In the genomic region with DNA sequence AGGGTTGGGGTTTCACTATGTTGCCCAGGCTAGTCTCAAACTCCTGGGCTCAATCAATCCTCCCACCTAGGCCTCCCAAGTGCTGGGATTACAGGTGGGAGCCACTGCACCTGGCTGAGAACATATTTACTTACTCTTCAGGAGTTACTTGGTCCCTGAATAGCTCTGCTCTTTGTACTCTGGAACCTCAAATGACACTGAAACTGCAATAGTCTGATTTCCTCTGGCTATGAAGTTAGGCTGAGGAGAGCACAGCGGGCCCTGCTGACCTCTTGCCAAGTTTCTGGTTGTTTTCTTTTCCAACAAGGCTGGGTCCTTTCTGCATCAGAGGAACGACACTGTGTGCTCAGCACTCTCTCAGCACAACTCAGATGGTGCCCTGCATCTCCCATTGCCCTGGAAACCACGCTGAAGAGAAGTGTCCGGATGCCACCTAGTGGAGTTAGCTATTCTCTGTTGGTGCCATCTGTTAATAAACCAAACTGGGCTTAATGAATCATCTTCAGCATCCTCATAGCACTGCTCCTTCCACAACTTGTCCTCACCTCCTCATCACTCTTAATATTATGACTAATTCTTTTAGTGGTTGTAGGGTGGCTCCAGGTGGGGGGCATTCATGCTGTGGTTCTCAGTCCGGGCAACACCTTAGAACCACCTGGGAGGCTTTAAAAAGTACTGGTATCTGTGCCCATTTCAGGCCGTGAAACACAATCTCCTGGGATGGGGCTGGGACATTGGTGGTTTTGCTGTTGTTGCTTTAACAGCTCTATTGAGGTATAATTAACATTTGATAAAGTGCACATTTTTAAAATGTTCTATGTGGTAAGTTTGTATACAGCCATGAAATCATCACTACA, we compare ENCODE assay signal across 8 cellular contexts. TPM values are rescaled to one million over a fixed set of nuclear protein-coding genes. Genes with fewer than 3 reads are reported as not detected.
DNase-seq lines count a peak whose midpoint lies in the region; ATAC-seq, FAIRE-seq and TF ChIP-seq lines count a peak whose summit lies in the region.

No MANE protein-coding gene starts in this region.

- RAD21 ChIA-PET in GM12878 (lab: Charles Lee; ENCODE audit: unreplicated experiment): interaction anchor here (0.8 to 4.4 kb wide), 11 partner anchors 8 to 706 kb away, joined by 3 to 24 read pairs (median 3); partner anchors contain the start of gene RINT1

- ATAC-seq in GM18502 (IDR thresholded peaks at IDR 0.05; ENCODE audit: poor library complexity, unreplicated experiment): peak; percentile 89
- ATAC-seq in HG02870 (IDR thresholded peaks at IDR 0.05; ENCODE audit: unreplicated experiment): peak; percentile 80
- peak; percentile 93 for ATAC-seq in T-helper 17 cell
- peak; percentile 94 for ATAC-seq in GM12878

- H3K79me2 ChIP-seq in GM12878 (ENCODE audit: control insufficient read depth, insufficient read depth, low read length): no peaks in the 10 kb centered on the region

- H4K20me1 ChIP-seq in GM12878 (ENCODE audit: control insufficient read depth, insufficient read depth): no peaks in the 10 kb centered on the region

- TF ChIP-seq CTCF in AG04449 (IDR thresholded peaks at IDR 0.05; ENCODE audit: insufficient read depth, low read length, missing control alignments) (peak; percentile 78), GM12878 (IDR thresholded peaks at IDR 0.05 in 2 of 3, conservative IDR thresholded peaks at IDR 0.05 in 1 of 3; ENCODE audit: control insufficient read depth in 2 of 3, extremely low read depth in 1 of 3, insufficient read depth in 1 of 3, low read depth in 3 of 3, low read length in 3 of 3) (peak; percentile 66 to 90 (median 73); a peak in 5 of 6 replicates)

- no peaks in the 10 kb centered on the region for H3K27me3 ChIP-seq in GM12878 (replicated peaks in 1 of 2; ENCODE audit: control insufficient read depth in 2 of 2, insufficient read depth in 2 of 2, low read length in 1 of 2)

- H3K4me3 Mint-ChIP-seq in T-helper 17 cell: no peak overlapping the region

- H3K27ac Mint-ChIP-seq in T-helper 17 cell: no peak overlapping the region

- H3K36me3 Mint-ChIP-seq in T-helper 17 cell (ENCODE audit: low read depth): no peaks in the 10 kb centered on the region

- no peaks in the 10 kb centered on the region for H3K36me3 ChIP-seq in GM12878 (ENCODE audit: control insufficient read depth in 2 of 2, insufficient read depth in 2 of 2, low read length in 1 of 2)

- H3K4me1 ChIP-seq in GM12878 (ENCODE audit: control insufficient read depth, insufficient read depth, low read length): peaks cover 14% of the 10 kb centered on the region

- TF ChIP-seq POLR2A in GM12878 (IDR thresholded peaks at IDR 0.05; ENCODE audit: low read depth, low read length): no peak

- peak; percentile 70 for FAIRE-seq in GM12878 (lab: Jason Lieb, UNC)

- BruUV-seq in GM12878 (replicated peaks; lab: Mats Ljungman, UMichigan): no TSS peak

- intact Hi-C loops in GM12878 (cut with micrococcal nuclease; ENCODE audit: unreplicated experiment): loop anchor here (2.0 to 5.0 kb wide), 4 partner anchors 57 to 667 kb away; partner anchors contain the start of gene RINT1

- no peak overlapping the region for H3K9ac ChIP-seq in GM12878 (ENCODE audit: control insufficient read depth, insufficient read depth, low read length)

- H3K27ac ChIP-seq in GM12878 (ENCODE audit: control insufficient read depth, insufficient read depth): no peak overlapping the region

- H3K4me3 ChIP-seq in AG04449 (ENCODE audit: low read depth, low read length): no peak overlapping the region
- H3K4me3 ChIP-seq in GM12878: no peak overlapping the region

- no peak for TF ChIP-seq EP300 in GM12878 (IDR thresholded peaks at IDR 0.05; ENCODE audit: borderline replicate concordance in 1 of 2, control insufficient read depth in 1 of 2, low read depth in 2 of 2, low read length in 2 of 2)

- TF ChIP-seq RAD21 in GM12878 (IDR thresholded peaks at IDR 0.05; ENCODE audit: insufficient read depth, low read depth, low read length): peak; percentile 83

- H3K27me3 Mint-ChIP-seq in T-helper 17 cell: no peaks in the 10 kb centered on the region

- H2AFZ ChIP-seq in GM12878 (ENCODE audit: control insufficient read depth, low read depth, low read length): peak overlapping the region; percentile 43

- DNase-seq in AG04449 (ENCODE audit: low read depth, low spot score): peak; percentile 23
- DNase-seq in NCI-H1417 treated with DMSO at 0.1 percent for 48 hours (lab: John Stamatoyannopoulos, UW): peak; percentile 29
- peak in 1 of 3 donors; percentile 28 for DNase-seq in T-helper 17 cell
- peak; percentile 66 for DNase-seq in GM12878 (ENCODE audit: low read depth, low spot score)
- peak; percentile 77 for DNase-seq in iPS-NIHi7 (ENCODE audit: extremely low spot score)
- DNase-seq in stimulated activated CD4-positive, alpha-beta T cell treated with anti-CD3 and anti-CD28 coated beads, Interleukin-12 subunit alpha, Interleukin-12 subunit beta, amount 100 ng/mL, for 4 hours: peak; percentile 22

- POLR2A ChIA-PET in AG04449 (lab: Yijun Ruan, JAX): interaction anchor here (0.6 kb wide), 2 partner anchors 71 to 75 kb away, joined by 3 read pairs; no protein-coding TSS in a partner anchor
- POLR2A ChIA-PET in GM12878 (lab: Charles Lee): interaction anchor here (1.2 kb wide), 1 partner anchor 58 kb away, joined by 3 read pairs; the partner anchor contains the start of gene RINT1

- H3K4me1 Mint-ChIP-seq in T-helper 17 cell: peaks cover 10% of the 10 kb centered on the region

- H3K4me2 ChIP-seq in GM12878 (ENCODE audit: control insufficient read depth, insufficient read depth): no peak overlapping the region

- CTCF ChIA-PET in AG04449 (lab: Yijun Ruan, JAX) (interaction anchor here (0.6 to 1.6 kb wide), 22 partner anchors 8 to 667 kb away, joined by 3 to 12 read pairs (median 3); partner anchors contain the start of gene EFCAB10), GM12878 (lab: Yijun Ruan, JAX) (interaction anchor here (0.6 to 3.3 kb wide), 31 partner anchors 8 to 706 kb away, joined by 3 to 24 read pairs (median 4); partner anchors contain the start of gene RINT1)

- in situ Hi-C loops in GM12878 (cut with MboI): no loop called here

- WGBS in GM12878 (ENCODE audit: insufficient coverage, insufficient replicate concordance, low lambda C conversion rate, missing lambda C conversion rate): 17% methylated on average over 6 of the region's 6 CpGs

- H3K9me3 ChIP-seq in T-helper 17 cell (ENCODE audit: control insufficient read depth, low read length, poor library complexity, severe bottlenecking) (no peaks in the 10 kb centered on the region), GM12878 (replicated peaks; ENCODE audit: control insufficient read depth, insufficient read depth, low read length) (no peaks in the 10 kb centered on the region; the same call in 2 of the 3 replicates)

- SMC1A ChIA-PET in GM12878 (lab: Charles Lee; ENCODE audit: uncharacterized antibody, unreplicated experiment): interaction anchor here (0.8 to 1.8 kb wide), 20 partner anchors 47 to 706 kb away, joined by 3 to 7 read pairs (median 3); partner anchors contain the start of gene RINT1

TF ChIP-seq in GM12878, 131 proteins besides CTCF, POLR2A, EP300 and RAD21 (continues in another document):
- no peak for TF ChIP-seq FOXM1 (IDR thresholded peaks at IDR 0.05; ENCODE audit: low read depth, low read length)
- TF ChIP-seq ZNF207 (IDR thresholded peaks at IDR 0.05; ENCODE audit: borderline replicate concordance): 0 out of 2 replicates have a peak, but pooled peaks have one; percentile 53
- TF ChIP-seq SP1 (IDR thresholded peaks at IDR 0.05; ENCODE audit: low read depth, low read length): no peak
- no peak for TF ChIP-seq JUNB (IDR thresholded peaks at IDR 0.05)

RNA-seq across cellular contexts. Expression of gene EFCAB10, which starts 8.2 kb away (rescaled TPM):
- total RNA-seq in T-helper 17 cell: 1 to 10 TPM; 1.0 to 1.5 TPM
- not detected in 2 replicates for total RNA-seq in GM12878 (2013; cell fraction: nucleolus; rRNA removed)
- not detected in 2 replicates for total RNA-seq in GM12878 (2014; rRNA removed)
- not detected in 2 replicates for total RNA-seq in GM12878 (2014; rRNA removed; fragmentation: Illumina TruSeq; extraction: Trizol)
- not detected in 2 replicates for total RNA-seq in GM12878 (2021)
- polyA plus RNA-seq in GM12878 (2011; ENCODE audit: low read depth): 0.37 TPM
- 0.07 TPM in 1 of 2 replicates, not detected in the other for polyA plus RNA-seq in GM12878 (2011; rRNA removed)
- not detected in 2 replicates for polyA plus RNA-seq in GM12878 (2011; cell fraction: cytosol; rRNA removed)
- not detected in 2 replicates for polyA plus RNA-seq in GM12878 (2011; cell fraction: nucleus; rRNA removed)
- polyA plus RNA-seq in GM12878 (2012): 0.28 and 0.51 TPM in 2 replicates
- polyA plus RNA-seq in GM12878 (2014; fragmentation: Illumina TruSeq; extraction: Trizol): 0.38 TPM in 1 of 2 replicates, not detected in the other
- polyA plus RNA-seq in GM12878 (2014; fragmentation: Nextera tagmentation; extraction: Ambion mirVana): under 1 TPM; 0.38 to 0.58 TPM
- polyA plus RNA-seq in GM12878 (2014; rRNA removed): 0.13 TPM in 1 of 2 replicates, not detected in the other
- 1 to 10 TPM in 1 of 2 experiments, under 1 TPM in 1; 0.50 to 1.0 TPM for polyA plus RNA-seq in GM12878 (2016; fragmentation: Nextera tagmentation; extraction: Ambion mirVana)
- polyA minus RNA-seq in GM12878 (2011; rRNA and poly(A)+ RNA removed): not detected in 2 replicates
- polyA minus RNA-seq in GM12878 (2011; cell fraction: cytosol; rRNA and poly(A)+ RNA removed): not detected in 2 replicates
- not detected in 2 replicates for polyA minus RNA-seq in GM12878 (2011; cell fraction: nucleus; rRNA and poly(A)+ RNA removed)

RNA-seq across cellular contexts. Expression of gene RINT1, which starts 57.4 kb away (rescaled TPM):
- total RNA-seq in T-helper 17 cell (10 to 100 TPM; 29.2 to 37.1 TPM), GM12878 (2014; rRNA removed) (13.5 and 15.9 TPM in 2 replicates), GM12878 (2014; rRNA removed; fragmentation: Illumina TruSeq; extraction: Trizol) (7.0 and 7.4 TPM in 2 replicates), GM12878 (2021) (14.9 and 17.2 TPM in 2 replicates)
- total RNA-seq in GM12878 (2013; cell fraction: nucleolus; rRNA removed): 34.1 and 36.3 TPM in 2 replicates
- polyA plus RNA-seq in GM12878 (2011; ENCODE audit: low read depth): 7.9 TPM
- polyA plus RNA-seq in GM12878 (2011; rRNA removed) (28.4 and 34.4 TPM in 2 replicates), GM12878 (2014; fragmentation: Illumina TruSeq; extraction: Trizol) (18.5 and 21.8 TPM in 2 replicates), GM12878 (2014; fragmentation: Nextera tagmentation; extraction: Ambion mirVana) (1 to 10 TPM; 6.7 to 7.4 TPM), GM12878 (2014; rRNA removed) (13.9 and 17.3 TPM in 2 replicates), GM12878 (2016; fragmentation: Nextera tagmentation; extraction: Ambion mirVana) (10 to 100 TPM; 26.6 to 32.3 TPM)
- 10.9 and 11.1 TPM in 2 replicates for polyA plus RNA-seq in GM12878 (2011; cell fraction: cytosol; rRNA removed)
- 20.2 and 20.3 TPM in 2 replicates for polyA plus RNA-seq in GM12878 (2011; cell fraction: nucleus; rRNA removed)
- polyA plus RNA-seq in GM12878 (2012): 12.7 and 15.5 TPM in 2 replicates
- 15.5 and 33.8 TPM in 2 replicates for polyA minus RNA-seq in GM12878 (2011; rRNA and poly(A)+ RNA removed)
- 9.8 and 10.9 TPM in 2 replicates for polyA minus RNA-seq in GM12878 (2011; cell fraction: cytosol; rRNA and poly(A)+ RNA removed)
- polyA minus RNA-seq in GM12878 (2011; cell fraction: nucleus; rRNA and poly(A)+ RNA removed): 7.6 and 15.0 TPM in 2 replicates
